ENCODE assay signal across 32 cellular contexts in the genomic region with DNA sequence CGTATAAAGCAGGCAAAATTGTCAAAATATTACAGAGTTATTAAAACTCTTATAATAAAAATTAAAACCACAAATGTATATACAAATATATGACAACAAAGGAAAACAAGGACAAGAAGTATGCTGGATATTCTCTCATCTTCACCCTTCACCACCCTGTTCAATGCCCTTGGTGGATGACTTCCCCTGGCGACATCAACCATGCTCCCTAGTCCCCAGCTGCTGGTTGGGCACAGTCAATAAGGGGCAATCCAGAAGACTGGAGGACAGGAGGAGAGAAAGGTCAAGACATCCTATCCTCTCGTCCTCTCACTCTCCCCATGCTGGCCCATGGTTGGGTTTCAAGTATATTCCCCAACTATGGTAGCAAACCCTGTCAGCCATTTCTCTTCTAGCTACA.
A peak's percentile ranks its signal among the peaks of the same experiment; 100 is the strongest.
DNase-seq lines count a peak whose midpoint lies in the region; ATAC-seq, FAIRE-seq and TF ChIP-seq lines count a peak whose summit lies in the region.
"Had no signal": no experiment of that assay in that cellular context is flagged by ENCODE, and none has a peak within 500 bp of the region (broad histone marks: within the 10 kb centered on the region; RNA-seq: fewer than 3 reads in every experiment).

No MANE protein-coding gene starts in this region.

- no peaks in the 10 kb centered on the region for H3K27me3 Mint-ChIP-seq in GM23338 (ENCODE audit: insufficient read depth, low read depth, poor library complexity)
- H3K27me3 Mint-ChIP-seq: CD4-positive, alpha-beta T cell had no signal

- no peak for DNase-seq in HepG2 (ENCODE audit: low spot score)
- no peak for DNase-seq in right lobe of liver
- DNase-seq in GM23338 (ENCODE audit: low spot score) = no peak
- DNase-seq: 8988T; ACHN; AML-193; BE2C; C1 segment of cervical spinal cord; Caco-2; Calu3; CD4-positive, alpha-beta memory T cell; CD4-positive, alpha-beta T cell; CD4-positive, CD25-positive, alpha-beta regulatory T cell; CD8-positive, alpha-beta memory T cell; CD8-positive, alpha-beta T cell; COR-L47; DMS153; DMS53; DMS79; DMS79 treated with DMSO at 0.1 percent for 48 hours; DND-41; EL had no signal

- no peak for ATAC-seq in HepG2
- no peak for ATAC-seq in right lobe of liver
- ATAC-seq in GM23338 = no peak
- no peak for ATAC-seq in HG03108 (IDR thresholded peaks at IDR 0.05; ENCODE audit: unreplicated experiment)
- ATAC-seq: A549; CD8-positive, alpha-beta T cell had no signal

- TF ChIP-seq CTCF in HepG2 (CRISPR knock-in tag; IDR thresholded peaks at IDR 0.05) (no peak), right lobe of liver (IDR thresholded peaks at IDR 0.05) (no peak), GM23338 (conservative IDR thresholded peaks at IDR 0.05; ENCODE audit: low read depth in 2 of 2) (no peak)

- peaks cover 9% of the 10 kb centered on the region; the same call in 1 of the 2 replicates for H3K9me2 ChIP-seq in GM23338 (ENCODE audit: insufficient read depth)

- H3K9ac ChIP-seq in HepG2 (ENCODE audit: insufficient read depth, low read depth, low read length) = no peak overlapping the region
- H3K9ac ChIP-seq: BLaER1; BLaER1 treated with 17β-estradiol and CSF1 and Interleukin-3, amounts not matched to agents 10 nM and 100 nM had no signal

- H3K4me1 ChIP-seq in HepG2 (ENCODE audit: insufficient read depth, low read length) = no peaks in the 10 kb centered on the region
- H3K4me1 ChIP-seq in right lobe of liver = no peaks in the 10 kb centered on the region
- peaks cover 7% of the 10 kb centered on the region; the same call in 1 of the 2 replicates for H3K4me1 ChIP-seq in GM23338 (ENCODE audit: insufficient read depth)
- H3K4me1 ChIP-seq: A549; BE2C; BLaER1; BLaER1 treated with 17β-estradiol and CSF1 and Interleukin-3, amounts not matched to agents 10 nM and 100 nM; Caco-2 had no signal

- intact Hi-C loops in HepG2 (cut with micrococcal nuclease; ENCODE audit: unreplicated experiment) = no loop called here
- intact Hi-C loops in right lobe of liver (cut with DNase I) = no loop called here

- H3K27me3 ChIP-seq in HepG2 (ENCODE audit: control insufficient read depth in 1 of 2, insufficient read depth in 2 of 2, low read length in 2 of 2) = no peaks in the 10 kb centered on the region
- H3K27me3 ChIP-seq in right lobe of liver = no peaks in the 10 kb centered on the region
- no peaks in the 10 kb centered on the region for H3K27me3 ChIP-seq in GM23338 (ENCODE audit: insufficient read depth)
- H3K27me3 ChIP-seq: BE2C; BLaER1; BLaER1 treated with 17β-estradiol and CSF1 and Interleukin-3, amounts not matched to agents 10 nM and 100 nM had no signal

- H3K79me2 ChIP-seq in HepG2 (ENCODE audit: insufficient read depth, low read length) (no peaks in the 10 kb centered on the region), GM23338 (replicated peaks; ENCODE audit: insufficient read depth) (no peaks in the 10 kb centered on the region)

- no peak for TF ChIP-seq RAD21 in HepG2 (CRISPR knock-in tag; IDR thresholded peaks at IDR 0.05)

- no peak overlapping the region for H3K4me3 Mint-ChIP-seq in GM23338
- H3K4me3 Mint-ChIP-seq: B cell; CD14-positive monocyte; CD4-positive, alpha-beta memory T cell; CD4-positive, alpha-beta T cell; CD4-positive, CD25-positive, alpha-beta regulatory T cell; CD8-positive, alpha-beta memory T cell; CD8-positive, alpha-beta T cell had no signal

- H3K27ac Mint-ChIP-seq in GM23338 = no peak overlapping the region
- H3K27ac Mint-ChIP-seq: B cell; CD14-positive monocyte; CD4-positive, alpha-beta memory T cell; CD4-positive, alpha-beta T cell; CD4-positive, CD25-positive, alpha-beta regulatory T cell; CD8-positive, alpha-beta memory T cell; CD8-positive, alpha-beta T cell had no signal

- CTCF ChIA-PET in HepG2 (lab: Yijun Ruan, JAX; ENCODE audit: low intra/inter-chr PET ratio, low total read pairs) = no interaction called here

- H3K4me3 ChIP-seq in HepG2 (replicated peaks in 1 of 3; ENCODE audit: insufficient read depth in 1 of 3, low read depth in 2 of 3, low read length in 3 of 3) (no peak overlapping the region), right lobe of liver (no peak overlapping the region), GM23338 (no peak overlapping the region)
- H3K4me3 ChIP-seq: A549; BLaER1; BLaER1 treated with 17β-estradiol and CSF1 and Interleukin-3, amounts not matched to agents 10 nM and 100 nM had no signal

- in situ Hi-C loops in HepG2 (cut with HindIII; ENCODE audit: extremely low pct_ligation_motif_present, low pct_unique_long_range_greater_than_20kb) = no loop called here

- no peak overlapping the region for H2AFZ ChIP-seq in HepG2 (ENCODE audit: low read length)
- H2AFZ ChIP-seq in GM23338 = 0 out of 2 replicates have a peak overlapping the region, but pooled peaks have one; percentile 18

- no peak for TF ChIP-seq POLR2A in HepG2 (IDR thresholded peaks at IDR 0.05; ENCODE audit: insufficient read depth in 1 of 2, low read depth in 2 of 2, low read length in 2 of 2)
- no peak for TF ChIP-seq POLR2A in right lobe of liver (IDR thresholded peaks at IDR 0.05)

- H3K4me2 ChIP-seq in HepG2 (ENCODE audit: low read depth, low read length) (no peak overlapping the region), GM23338 (no peak overlapping the region)
- H3K4me2 ChIP-seq: A549; BLaER1; BLaER1 treated with 17β-estradiol and CSF1 and Interleukin-3, amounts not matched to agents 10 nM and 100 nM had no signal

- no peaks in the 10 kb centered on the region for H3F3A ChIP-seq in GM23338 (replicated peaks; ENCODE audit: low read depth)

- WGBS in HepG2 (ENCODE audit: low lambda C conversion rate) = 0% methylated on average over 3 of the region's 3 CpGs
- 83% methylated on average over 2 of the region's 3 CpGs for WGBS in right lobe of liver (ENCODE audit: insufficient coverage, low coverage, low lambda C conversion rate, missing lambda C conversion rate)

- H4K20me1 ChIP-seq in HepG2 (ENCODE audit: insufficient read depth, low read length) = no peaks in the 10 kb centered on the region
- no peaks in the 10 kb centered on the region for H4K20me1 ChIP-seq in GM23338 (replicated peaks; ENCODE audit: insufficient read depth)
- H4K20me1 ChIP-seq: BLaER1; BLaER1 treated with 17β-estradiol and CSF1 and Interleukin-3, amounts not matched to agents 10 nM and 100 nM had no signal

- H3K36me3 Mint-ChIP-seq in GM23338 (ENCODE audit: low read depth) = no peaks in the 10 kb centered on the region
- H3K36me3 Mint-ChIP-seq: CD14-positive monocyte; CD4-positive, alpha-beta memory T cell; CD4-positive, CD25-positive, alpha-beta regulatory T cell; CD8-positive, alpha-beta T cell had no signal

- no peaks in the 10 kb centered on the region for H3K36me3 ChIP-seq in HepG2 (replicated peaks in 1 of 2; ENCODE audit: control insufficient read depth in 1 of 2, insufficient read depth in 2 of 2, low read length in 2 of 2)
- no peaks in the 10 kb centered on the region for H3K36me3 ChIP-seq in right lobe of liver
- no peaks in the 10 kb centered on the region for H3K36me3 ChIP-seq in GM23338 (ENCODE audit: insufficient read depth)
- H3K36me3 ChIP-seq: BE2C; BLaER1; BLaER1 treated with 17β-estradiol and CSF1 and Interleukin-3, amounts not matched to agents 10 nM and 100 nM had no signal

- BruUV-seq in HepG2 (replicated peaks; lab: Mats Ljungman, UMichigan) = no TSS peak

- H3K9me3 ChIP-seq in HepG2 (ENCODE audit: low read length) (peaks cover 8% of the 10 kb centered on the region), right lobe of liver (no peaks in the 10 kb centered on the region)
- H3K9me3 ChIP-seq: A549; BE2C; BLaER1; BLaER1 treated with 17β-estradiol and CSF1 and Interleukin-3, amounts not matched to agents 10 nM and 100 nM; Caco-2 had no signal

- no peak for FAIRE-seq in HepG2 (lab: Jason Lieb, UNC)
- FAIRE-seq: A204.1, A549, D721Med had no signal

- TF ChIP-seq EP300 in HepG2 (IDR thresholded peaks at IDR 0.05; ENCODE audit: low read depth in 2 of 2, low read length in 2 of 2) = no peak
- TF ChIP-seq EP300 in HepG2 (CRISPR knock-in tag; IDR thresholded peaks at IDR 0.05; ENCODE audit: borderline replicate concordance) = no peak

- POLR2A ChIA-PET in HepG2 (lab: Yijun Ruan, JAX) = no interaction called here

- H3K27ac ChIP-seq in HepG2 (ENCODE audit: extremely low read length, insufficient read depth, low read length) (no peak overlapping the region), right lobe of liver (no peak overlapping the region), GM23338 (ENCODE audit: low read depth) (no peak overlapping the region)
- H3K27ac ChIP-seq: 22Rv1; A549; BLaER1; BLaER1 treated with 17β-estradiol and CSF1 and Interleukin-3, amounts not matched to agents 10 nM and 100 nM; C4-2B had no signal

- H3K4me1 Mint-ChIP-seq in GM23338 = peaks cover 5% of the 10 kb centered on the region
- H3K4me1 Mint-ChIP-seq: B cell; CD14-positive monocyte; CD4-positive, alpha-beta memory T cell; CD4-positive, CD25-positive, alpha-beta regulatory T cell; CD8-positive, alpha-beta memory T cell had no signal

- no peaks in the 10 kb centered on the region for H3K9me3 Mint-ChIP-seq in GM23338
- H3K9me3 Mint-ChIP-seq: CD4-positive, alpha-beta memory T cell; CD4-positive, alpha-beta T cell; CD8-positive, alpha-beta memory T cell; CD8-positive, alpha-beta T cell had no signal

TF ChIP-seq in HepG2, 621 proteins besides CTCF, POLR2A, EP300 and RAD21:
- TF ChIP-seq KLF13 (CRISPR knock-in tag; IDR thresholded peaks at IDR 0.05) (no peak), ZNF556 (CRISPR knock-in tag; IDR thresholded peaks at IDR 0.05; ENCODE audit: borderline replicate concordance) (peak; percentile 99), RAD51 (IDR thresholded peaks at IDR 0.05; ENCODE audit: borderline replicate concordance) (no peak)
